ENCODE assay signal across 8 cellular contexts in genomic region chr20:37345339-37346231, GRCh38. TPM values are rescaled to one million over a fixed set of nuclear protein-coding genes. Genes with fewer than 3 reads are reported as not detected.
DNase-seq lines count a peak whose midpoint lies in the region; ATAC-seq, FAIRE-seq and TF ChIP-seq lines count a peak whose summit lies in the region.

Gene SRC (plus strand): TSS chr20:37346140. CDS start chr20:37384154, 38,014 bp downstream.

- H3K36me3 ChIP-seq in KMS-11 (ENCODE audit: insufficient read depth): no peaks in the 10 kb centered on the region

- no peaks in the 10 kb centered on the region for H3K79me2 ChIP-seq in KMS-11 (ENCODE audit: insufficient read depth, low read depth)

- CTCF ChIA-PET in T-cell (lab: Charles Lee): no interaction called here

- H3K4me3 Mint-ChIP-seq in T-cell: peak within 1 kb of the TSS; percentile 72 to 74 (median 73)

- no peaks in the 10 kb centered on the region for H3K36me3 Mint-ChIP-seq in T-cell

- ATAC-seq in T-cell (replicated peaks in 1 of 4): peak; percentile 71 to 81 (median 76)
- no peak for ATAC-seq in HG03378 (IDR thresholded peaks at IDR 0.05; ENCODE audit: unreplicated experiment)
- ATAC-seq in HG02884 (IDR thresholded peaks at IDR 0.05; ENCODE audit: unreplicated experiment): no peak

- TF ChIP-seq CTCF in KMS-11 (conservative IDR thresholded peaks at IDR 0.05; ENCODE audit: low read depth, low read length) (no peak), astrocyte of the spinal cord (IDR thresholded peaks at IDR 0.05; ENCODE audit: low read depth, low read length) (no peak)

- no peak within 1 kb of the TSS for H3K4me3 ChIP-seq in KMS-11 (IDR thresholded peaks at IDR 0.05; ENCODE audit: insufficient read depth, low read depth, low read length)
- peak within 1 kb of the TSS; percentile 54 for H3K4me3 ChIP-seq in astrocyte of the spinal cord (ENCODE audit: low read depth, low read length)

- no peaks in the 10 kb centered on the region for H4K20me1 ChIP-seq in KMS-11 (ENCODE audit: insufficient read depth)

- H2AFZ ChIP-seq in KMS-11 (ENCODE audit: low read depth): peak within 1 kb of the TSS; percentile 66

- in situ Hi-C loops in astrocyte of the spinal cord (cut with HindIII; ENCODE audit: low sequenced_read_pairs): no loop called here

- TF ChIP-seq POLR2A in GM12892 (IDR thresholded peaks at IDR 0.05; ENCODE audit: low read depth, low read length): peak; percentile 43; the same call in 1 of the 2 replicates

- peaks cover 4% of the 10 kb centered on the region for H3K4me1 ChIP-seq in KMS-11 (ENCODE audit: low read depth, poor library complexity, severe bottlenecking)

- H3K27me3 ChIP-seq in KMS-11 (ENCODE audit: insufficient read depth, low read depth): no peaks in the 10 kb centered on the region

- H3K9me3 Mint-ChIP-seq in T-cell: no peaks in the 10 kb centered on the region

- H3K27ac Mint-ChIP-seq in T-cell: peak within 1 kb of the TSS in 1 of 2 donors; percentile 52

- POLR2A ChIA-PET in T-cell (lab: Charles Lee): interaction anchor here in 1 of 2 donors (0.6 kb wide), 1 partner anchor 75 kb away, joined by 8 read pairs; no protein-coding TSS in a partner anchor

- no peaks in the 10 kb centered on the region for H3K27me3 Mint-ChIP-seq in T-cell

- peaks cover 0 to 18% (median 6%) of the 10 kb centered on the region in 3 donors for H3K4me1 Mint-ChIP-seq in T-cell

- DNase-seq in GM12892 (ENCODE audit: insufficient read length): peak; percentile 74
- peak in 25 of 34 experiments; percentile 14 to 53 (median 29) for DNase-seq in T-cell
- peak; percentile 60 for DNase-seq in astrocyte of the spinal cord (ENCODE audit: low read depth, low spot score)
- DNase-seq in hypothalamus (lab: John Stamatoyannopoulos, UW): peak in 32 of 51 donors; percentile 5 to 63 (median 43)
- no peak for DNase-seq in renal cortical epithelial cell (ENCODE audit: low read depth)

- no peak within 1 kb of the TSS; the same call in 1 of the 2 replicates for H3K9ac ChIP-seq in KMS-11

- no peak within 1 kb of the TSS for H3K27ac ChIP-seq in KMS-11

- peak within 1 kb of the TSS; percentile 29; the same call in 1 of the 2 replicates for H3K4me2 ChIP-seq in KMS-11

- FAIRE-seq in GM12892 (lab: Jason Lieb, UNC): peak; percentile 46

RNA-seq across cellular contexts. Expression of gene SRC, which starts in this region (rescaled TPM):
- polyA plus RNA-seq in GM12892 (2012; ENCODE audit: missing spikeins): 18.6 TPM
- total RNA-seq in T-cell: 1 to 10 TPM; 1.4 to 4.5 (median 2.0) TPM
- 36.6 and 58.6 TPM in 2 replicates for total RNA-seq in renal cortical epithelial cell

Comparison
In these comparisons a context has a peak if more than half of its experiments do, and no peak if none do; other contexts are left out.
1. ATAC-seq: peak in T-cell (4 of 4); none in HG03378 (single experiment) and HG02884 (single experiment).